Comparison of ENCODE assay signal across 9 cellular contexts in the genomic region with DNA sequence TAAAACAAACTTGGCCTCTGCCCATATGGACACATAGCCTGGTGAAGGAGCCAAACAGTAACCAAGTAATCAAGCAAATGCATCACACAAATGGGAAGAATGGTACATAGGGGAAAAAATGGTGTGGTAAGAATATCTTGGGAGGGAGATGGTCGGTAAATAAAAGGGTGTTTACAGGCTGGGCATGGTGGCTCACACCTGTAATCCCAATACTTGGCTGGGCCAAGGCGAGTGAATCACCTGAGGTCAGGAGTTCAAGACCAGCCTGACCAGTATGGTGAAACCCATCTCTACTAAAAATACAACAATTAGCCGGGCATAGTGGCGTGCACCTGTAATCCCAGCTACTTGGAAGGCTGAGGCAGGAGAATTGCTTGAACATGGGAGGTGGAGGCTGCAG. TPM values are rescaled to one million over a fixed set of nuclear protein-coding genes. Genes with fewer than 3 reads are reported as not detected.
"Had no signal": no experiment of that assay in that cellular context is flagged by ENCODE, and none has a peak within 500 bp of the region (broad histone marks: within the 10 kb centered on the region; RNA-seq: fewer than 3 reads in every experiment).

No MANE protein-coding gene starts in this region.

RNA-seq across cellular contexts. Expression of gene CCIN, which starts 9.7 kb away (rescaled TPM):
- total RNA-seq: activated B cell treated with CpG ODN at 0.5 μM for 24 hours; activated naive CD4-positive, alpha-beta T cell treated with anti-CD3 and anti-CD28 coated beads, Interleukin-2, amount 50 U/mL, for 72 hours; hepatocyte; lower leg skin; SK-MEL-5; tibial nerve had no signal
- polyA plus RNA-seq: cardiac muscle cell, esophagus, hepatocyte, keratinocyte had no signal
